In the genomic region with DNA sequence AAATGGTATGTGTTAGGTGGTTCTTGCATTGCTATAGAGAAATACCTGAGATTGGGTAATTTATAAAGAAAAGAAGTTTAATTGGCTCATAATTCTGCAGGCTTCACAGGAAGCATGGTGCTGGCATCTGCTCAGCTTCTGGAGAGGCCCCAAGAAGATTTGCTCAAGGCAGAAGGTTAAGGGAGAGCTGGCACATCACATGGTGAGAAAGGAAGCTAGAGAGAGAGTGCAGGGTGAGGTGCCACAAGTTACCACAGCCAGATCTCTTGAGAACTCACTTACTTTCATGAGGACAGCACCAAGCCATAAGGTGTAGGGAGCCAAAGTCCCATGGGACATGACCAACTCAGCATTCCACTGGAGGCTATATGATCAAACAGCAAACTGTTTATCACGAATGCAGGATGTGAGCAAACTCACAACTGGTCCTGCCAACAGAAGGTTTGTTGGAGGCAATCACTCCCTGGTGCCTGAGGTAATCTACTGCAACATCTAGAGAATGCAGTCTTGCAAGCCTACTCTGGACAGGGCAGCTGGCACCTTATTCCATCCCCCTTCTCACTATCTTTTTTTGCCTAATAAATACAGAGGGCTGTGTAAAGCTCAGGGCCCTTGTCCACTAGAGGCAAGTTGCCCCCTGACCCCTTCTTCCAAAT, we compare ENCODE assay signal across 29 cellular contexts. TPM values are rescaled to one million over a fixed set of nuclear protein-coding genes. Genes with fewer than 3 reads are reported as not detected.
DNase-seq lines count a peak whose midpoint lies in the region; ATAC-seq, FAIRE-seq and TF ChIP-seq lines count a peak whose summit lies in the region.
"Had no signal": no experiment of that assay in that cellular context is flagged by ENCODE, and none has a peak within 500 bp of the region (broad histone marks: within the 10 kb centered on the region; RNA-seq: fewer than 3 reads in every experiment).

No MANE protein-coding gene starts in this region.

- H2BK5ac ChIP-seq in trophoblast cell (ENCODE audit: low read depth, low read length, poor library complexity) = no peak overlapping the region

- no peaks in the 10 kb centered on the region for H3K9me3 ChIP-seq in CD8-positive, alpha-beta T cell (ENCODE audit: low read length)
- H3K9me3 ChIP-seq in trophoblast cell (ENCODE audit: insufficient read depth, low read depth, low read length) (no peaks in the 10 kb centered on the region), kidney (ENCODE audit: control insufficient read depth in 1 of 2, low read length in 2 of 2) (no peaks in the 10 kb centered on the region)
- H3K9me3 ChIP-seq: A549 had no signal

- H3K4me1 Mint-ChIP-seq in CD8-positive, alpha-beta T cell (ENCODE audit: low read depth) = peaks cover 4% of the 10 kb centered on the region
- peaks cover 5 to 6% of the 10 kb centered on the region in 2 donors for H3K4me1 Mint-ChIP-seq in effector memory CD8-positive, alpha-beta T cell (ENCODE audit: low read depth in 2 of 2)

- H3K23ac ChIP-seq in trophoblast cell (ENCODE audit: low read length) = no peak overlapping the region

- peak overlapping the region; percentile 16 for H3K27ac Mint-ChIP-seq in CD8-positive, alpha-beta T cell
- peak overlapping the region; percentile 59 to 82 for H3K27ac Mint-ChIP-seq in effector memory CD8-positive, alpha-beta T cell
- H3K27ac Mint-ChIP-seq: B cell, CD14-positive monocyte had no signal

- H3K79me2 ChIP-seq in trophoblast cell (ENCODE audit: control insufficient read depth, insufficient read depth, low read length, poor library complexity) = no peaks in the 10 kb centered on the region

- no peak for DNase-seq in CD8-positive, alpha-beta T cell
- DNase-seq in NCI-H226 (peak; percentile 29), trophoblast cell (peak; percentile 67 to 85), GM10248 (ENCODE audit: extremely low spot score) (no peak), NCI-H446 (lab: John Stamatoyannopoulos, UW) (no peak), kidney (no peak)
- peak in 1 of 3 experiments; percentile 5 for DNase-seq in effector memory CD8-positive, alpha-beta T cell
- DNase-seq: DMS53, EL, GF-D8, GM23248, HCEC 1CT, NCI-H1092, NCI-H1436, NCI-H187 treated with DMSO at 0.1 percent for 48 hours, NCI-H510A treated with DMSO at 0.1 percent for 48 hours, NCI-H774, Right ventricle myocardium superior had no signal

- no peak overlapping the region for H3K18ac ChIP-seq in trophoblast cell (ENCODE audit: low read length)

- no peak overlapping the region for H2AK5ac ChIP-seq in trophoblast cell (ENCODE audit: low read length)

- H3K14ac ChIP-seq in trophoblast cell (ENCODE audit: low read length) = no peak overlapping the region

- no peaks in the 10 kb centered on the region for H3K79me1 ChIP-seq in trophoblast cell (ENCODE audit: low read length)

- no peaks in the 10 kb centered on the region for H3K9me3 Mint-ChIP-seq in CD8-positive, alpha-beta T cell
- no peaks in the 10 kb centered on the region for H3K9me3 Mint-ChIP-seq in effector memory CD8-positive, alpha-beta T cell

- H4K91ac ChIP-seq in trophoblast cell (ENCODE audit: low read depth, low read length) = no peak overlapping the region

- intact Hi-C loops in CD8-positive, alpha-beta T cell (cut with DNase I, micrococcal nuclease) = loop anchor here in 1 of 2 experiments (2.0 kb wide), 1 partner anchor 17 kb away; no protein-coding TSS in a partner anchor
- intact Hi-C loops in kidney (cut with DNase I) = no loop called here

- H3K27ac ChIP-seq in CD8-positive, alpha-beta T cell (ENCODE audit: low read depth, low read length) = no peak overlapping the region
- H3K27ac ChIP-seq in trophoblast cell (ENCODE audit: low read depth, low read length) (no peak overlapping the region), kidney (ENCODE audit: low read depth in 2 of 2, low read length in 2 of 2) (no peak overlapping the region)
- H3K27ac ChIP-seq: A549, GM23248, HL-60 had no signal

- POLR2A ChIA-PET in CD8-positive, alpha-beta T cell (lab: Charles Lee) = no interaction called here
- POLR2A ChIA-PET in GM10248 (lab: Yijun Ruan, JAX) = no interaction called here

- FAIRE-seq in kidney (lab: Jason Lieb, UNC) = no peak
- FAIRE-seq: A549, D721Med, HepG2, K562, RCC 7860 had no signal

- H3K9ac ChIP-seq in trophoblast cell (ENCODE audit: low read length) (no peak overlapping the region), kidney (ENCODE audit: low read length in 2 of 2) (no peak overlapping the region)
- H3K9ac ChIP-seq: GM23248 had no signal

- no peak overlapping the region for H4K12ac ChIP-seq in trophoblast cell (ENCODE audit: low read depth, low read length)

- no peaks in the 10 kb centered on the region for H3K27me3 Mint-ChIP-seq in CD8-positive, alpha-beta T cell (ENCODE audit: low read depth)
- H3K27me3 Mint-ChIP-seq in effector memory CD8-positive, alpha-beta T cell = no peaks in the 10 kb centered on the region
- H3K27me3 Mint-ChIP-seq: B cell had no signal

- no peak overlapping the region for H3K4me2 ChIP-seq in trophoblast cell (ENCODE audit: low read length)
- H3K4me2 ChIP-seq: A549 had no signal

- H2BK12ac ChIP-seq in trophoblast cell (ENCODE audit: low read length) = no peak overlapping the region

- CTCF ChIA-PET in CD8-positive, alpha-beta T cell (lab: Charles Lee) = interaction anchor here (0.5 to 1.8 kb wide), 2 partner anchors 9 to 38 kb away, joined by 3 read pairs; no protein-coding TSS in a partner anchor
- CTCF ChIA-PET in GM10248 (lab: Yijun Ruan, JAX) = interaction anchor here (1.3 to 1.5 kb wide), 2 partner anchors 10 to 27 kb away, joined by 3 to 4 read pairs; no protein-coding TSS in a partner anchor

- H3K36me3 Mint-ChIP-seq in CD8-positive, alpha-beta T cell = no peaks in the 10 kb centered on the region
- peaks cover 2% of the 10 kb centered on the region for H3K36me3 Mint-ChIP-seq in effector memory CD8-positive, alpha-beta T cell (ENCODE audit: insufficient read depth)
- H3K36me3 Mint-ChIP-seq: CD14-positive monocyte had no signal

- H3K4me3 Mint-ChIP-seq in CD8-positive, alpha-beta T cell = no peak overlapping the region
- H3K4me3 Mint-ChIP-seq in effector memory CD8-positive, alpha-beta T cell = peak overlapping the region in 1 of 2 donors; percentile 50
- H3K4me3 Mint-ChIP-seq: B cell, CD14-positive monocyte had no signal

- H4K8ac ChIP-seq in trophoblast cell (ENCODE audit: low read depth, low read length) = no peak overlapping the region

- no peak overlapping the region for H3K4me3 ChIP-seq in CD8-positive, alpha-beta T cell (ENCODE audit: low read depth, low read length)
- H3K4me3 ChIP-seq in trophoblast cell (ENCODE audit: low read depth, low read length) = no peak overlapping the region
- H3K4me3 ChIP-seq in kidney (ENCODE audit: low read length in 2 of 2) = no peak overlapping the region
- H3K4me3 ChIP-seq: A549, GM23248, K562 had no signal

- H2BK120ac ChIP-seq in trophoblast cell (ENCODE audit: insufficient read depth, low read length, poor library complexity) = no peak overlapping the region

- no peak for ATAC-seq in CD8-positive, alpha-beta T cell
- ATAC-seq in effector memory CD8-positive, alpha-beta T cell (replicated peaks) = peak; percentile 69
- ATAC-seq: A549, HepG2, K562 had no signal

- H3K4ac ChIP-seq in trophoblast cell (ENCODE audit: low read depth, low read length) = no peak overlapping the region

- no peak for TF ChIP-seq CTCF in CD8-positive, alpha-beta T cell (IDR thresholded peaks at IDR 0.05)
- TF ChIP-seq CTCF in GM10248 (IDR thresholded peaks at IDR 0.05; ENCODE audit: control extremely low read depth, extremely low read depth, low read depth, missing control alignments) (no peak), kidney (IDR thresholded peaks at IDR 0.05; ENCODE audit: borderline replicate concordance, extremely low read depth, insufficient read depth) (no peak)

- no CpG with 5 or more reads among the region's 1 CpG for WGBS in trophoblast cell (ENCODE audit: extremely low coverage, insufficient coverage, insufficient read length)

- no peaks in the 10 kb centered on the region for H3K4me1 ChIP-seq in CD8-positive, alpha-beta T cell (ENCODE audit: insufficient read depth, low read length)
- H3K4me1 ChIP-seq in trophoblast cell (ENCODE audit: control insufficient read depth in 1 of 2, insufficient read depth in 2 of 2, low read length in 2 of 2) (no peaks in the 10 kb centered on the region), kidney (ENCODE audit: control insufficient read depth in 1 of 2, insufficient read depth in 1 of 2, low read depth in 1 of 2, low read length in 2 of 2) (no peaks in the 10 kb centered on the region)
- H3K4me1 ChIP-seq: A549 had no signal

- H2AFZ ChIP-seq in trophoblast cell (ENCODE audit: insufficient read depth, low read length, poor library complexity) = no peak overlapping the region
- H2AFZ ChIP-seq: GM23248 had no signal

- no peaks in the 10 kb centered on the region for H3K36me3 ChIP-seq in CD8-positive, alpha-beta T cell (ENCODE audit: insufficient read depth, low read length)
- no peaks in the 10 kb centered on the region for H3K36me3 ChIP-seq in trophoblast cell (ENCODE audit: control insufficient read depth in 1 of 2, insufficient read depth in 2 of 2, low read length in 2 of 2)
- H3K36me3 ChIP-seq in kidney (ENCODE audit: control insufficient read depth in 1 of 2, insufficient read depth in 2 of 2, low read length in 2 of 2) = no peaks in the 10 kb centered on the region

- no peaks in the 10 kb centered on the region for H3K27me3 ChIP-seq in CD8-positive, alpha-beta T cell (ENCODE audit: insufficient read depth, low read length)
- H3K27me3 ChIP-seq in trophoblast cell (ENCODE audit: insufficient read depth, low read length) = no peaks in the 10 kb centered on the region

RNA-seq across cellular contexts. Expression of a gene that starts 28.1 kb away (rescaled TPM):
- under 1 TPM; 0.62 to 0.67 TPM for total RNA-seq in CD8-positive, alpha-beta T cell
- 0.05 and 0.21 TPM in 2 replicates for polyA plus RNA-seq in trophoblast cell (2013)
- total RNA-seq in kidney = 8.1 TPM
- polyA plus RNA-seq in kidney (ENCODE audit: insufficient read depth, low read depth, low replicate concordance) = 0.62 TPM
- total RNA-seq: GM23248, HepG2, HT-29, K562, LHCN-M2, OCI-LY7 had no signal
- polyA plus RNA-seq: A549, GM23248, HepG2, K562 had no signal

RNA-seq across cellular contexts. Expression of a gene that starts 45.0 kb away (rescaled TPM):
- total RNA-seq in CD8-positive, alpha-beta T cell = 1 to 10 TPM; 6.7 to 7.5 TPM
- 0.03 TPM in 1 of 2 replicates, not detected in the other for polyA plus RNA-seq in trophoblast cell (2013)
- total RNA-seq in kidney = 4.4 TPM
- 0.32 TPM for polyA plus RNA-seq in kidney (ENCODE audit: insufficient read depth, low read depth, low replicate concordance)
- total RNA-seq: GM23248, HepG2, HT-29, K562, LHCN-M2, OCI-LY7 had no signal
- polyA plus RNA-seq: A549, GM23248, HepG2, K562 had no signal

Comparison
In these comparisons a context has a peak if more than half of its experiments do, and no peak if none do; other contexts are left out.
1. DNase-seq: peak in NCI-H226 (single experiment) and trophoblast cell (2 of 2); none in CD8-positive, alpha-beta T cell (0 of 7), GM10248 (single experiment), NCI-H446 (0 of 2) and kidney (single experiment).